Comparison of ENCODE assay signal across 9 cellular contexts in the genomic region with DNA sequence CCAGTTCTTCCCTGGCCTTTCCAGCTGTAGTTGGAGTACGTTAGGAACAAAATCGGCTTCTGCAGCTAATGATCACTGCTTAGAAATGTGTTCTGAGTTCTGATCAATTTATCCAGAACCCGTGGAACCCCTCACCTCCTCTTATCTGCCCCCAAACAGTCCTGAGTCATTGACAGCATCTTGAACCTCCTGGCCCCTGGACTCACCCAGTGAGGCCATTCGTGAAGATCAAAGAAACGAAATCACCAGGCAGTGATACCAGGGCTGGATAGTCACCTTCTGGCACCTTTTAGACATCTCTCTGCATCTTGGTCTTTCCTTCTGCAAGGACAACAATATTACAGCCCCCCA. TPM values are rescaled to one million over a fixed set of nuclear protein-coding genes. Genes with fewer than 3 reads are reported as not detected.
DNase-seq lines count a peak whose midpoint lies in the region; TF ChIP-seq lines count a peak whose summit lies in the region.
"Had no signal": no experiment of that assay in that cellular context is flagged by ENCODE, and none has a peak within 500 bp of the region (broad histone marks: within the 10 kb centered on the region; RNA-seq: fewer than 3 reads in every experiment).

No MANE protein-coding gene starts in this region.

- intact Hi-C loops in activated T-helper 1 cell treated with anti-CD3 and anti-CD28 coated beads, Interleukin-12 subunit alpha, Interleukin-12 subunit beta, Interleukin-2, Interleukin-4 antibody, amounts not matched to agents 30 ng/mL and 10 ng/mL and 1 ng/mL, durations not matched to agents 14 hours and 24 hours and 36 hours (cut with micrococcal nuclease): loop anchor here (1.0 to 2.0 kb wide), 4 partner anchors 18 to 179 kb away; partner anchors contain the start of gene EXOC7

- no peak for TF ChIP-seq CTCF in GM10266 (IDR thresholded peaks at IDR 0.05; ENCODE audit: control insufficient read depth, insufficient read depth, low read depth, missing control alignments)

- no peaks in the 10 kb centered on the region for H3K9me3 Mint-ChIP-seq in activated T-helper 1 cell treated with anti-CD3 and anti-CD28 coated beads, Interleukin-12 subunit alpha, Interleukin-12 subunit beta, Interleukin-2, Interleukin-4 antibody, amounts not matched to agents 30 ng/mL and 10 ng/mL and 1 ng/mL, durations not matched to agents 14 hours and 24 hours and 36 hours
- H3K9me3 Mint-ChIP-seq: CD8-positive, alpha-beta memory T cell; effector memory CD8-positive, alpha-beta T cell; IgD-negative memory B cell had no signal

- peaks cover 5% of the 10 kb centered on the region for H3K27me3 Mint-ChIP-seq in activated T-helper 1 cell treated with anti-CD3 and anti-CD28 coated beads, Interleukin-12 subunit alpha, Interleukin-12 subunit beta, Interleukin-2, Interleukin-4 antibody, amounts not matched to agents 30 ng/mL and 10 ng/mL and 1 ng/mL, durations not matched to agents 14 hours and 24 hours and 36 hours (ENCODE audit: insufficient read depth)
- H3K27me3 Mint-ChIP-seq: CD8-positive, alpha-beta memory T cell; effector memory CD8-positive, alpha-beta T cell; IgD-negative memory B cell had no signal

- peak; percentile 25 for DNase-seq in GM10266 (ENCODE audit: extremely low spot score)
- no peak for DNase-seq in activated T-helper 1 cell treated with anti-CD3 and anti-CD28 coated beads, Interleukin-12 subunit alpha, Interleukin-12 subunit beta, Interleukin-2, Interleukin-4 antibody, amounts not matched to agents 30 ng/mL and 10 ng/mL and 1 ng/mL, durations not matched to agents 14 hours and 24 hours and 36 hours (ENCODE audit: low spot score)
- no peak for DNase-seq in KG1 (lab: John Stamatoyannopoulos, UW)
- no peak for DNase-seq in cortex of kidney (lab: John Stamatoyannopoulos, UW)
- DNase-seq: RPMI8226 had no signal

- H3K36me3 Mint-ChIP-seq in activated T-helper 1 cell treated with anti-CD3 and anti-CD28 coated beads, Interleukin-12 subunit alpha, Interleukin-12 subunit beta, Interleukin-2, Interleukin-4 antibody, amounts not matched to agents 30 ng/mL and 10 ng/mL and 1 ng/mL, durations not matched to agents 14 hours and 24 hours and 36 hours (ENCODE audit: low read depth): no peaks in the 10 kb centered on the region
- H3K36me3 Mint-ChIP-seq: CD8-positive, alpha-beta memory T cell; IgD-negative memory B cell had no signal

- peaks cover 4% of the 10 kb centered on the region for H3K4me1 Mint-ChIP-seq in activated T-helper 1 cell treated with anti-CD3 and anti-CD28 coated beads, Interleukin-12 subunit alpha, Interleukin-12 subunit beta, Interleukin-2, Interleukin-4 antibody, amounts not matched to agents 30 ng/mL and 10 ng/mL and 1 ng/mL, durations not matched to agents 14 hours and 24 hours and 36 hours (ENCODE audit: low read depth)

- peak overlapping the region; percentile 45 for H3K27ac Mint-ChIP-seq in activated T-helper 1 cell treated with anti-CD3 and anti-CD28 coated beads, Interleukin-12 subunit alpha, Interleukin-12 subunit beta, Interleukin-2, Interleukin-4 antibody, amounts not matched to agents 30 ng/mL and 10 ng/mL and 1 ng/mL, durations not matched to agents 14 hours and 24 hours and 36 hours
- H3K27ac Mint-ChIP-seq: effector memory CD8-positive, alpha-beta T cell had no signal

- H3K4me3 Mint-ChIP-seq in activated T-helper 1 cell treated with anti-CD3 and anti-CD28 coated beads, Interleukin-12 subunit alpha, Interleukin-12 subunit beta, Interleukin-2, Interleukin-4 antibody, amounts not matched to agents 30 ng/mL and 10 ng/mL and 1 ng/mL, durations not matched to agents 14 hours and 24 hours and 36 hours: no peak overlapping the region
- H3K4me3 Mint-ChIP-seq: IgD-negative memory B cell had no signal

RNA-seq across cellular contexts. Expression of gene EXOC7, which starts 17.0 kb away (rescaled TPM):
- 108 and 116 TPM in 2 replicates for total RNA-seq in activated T-helper 1 cell treated with anti-CD3 and anti-CD28 coated beads, Interleukin-12 subunit alpha, Interleukin-12 subunit beta, Interleukin-2, Interleukin-4 antibody, amounts not matched to agents 30 ng/mL and 10 ng/mL and 1 ng/mL, durations not matched to agents 14 hours and 24 hours and 36 hours

RNA-seq across cellular contexts. Expression of gene FOXJ1, which starts 20.4 kb away (rescaled TPM):
- 0.10 TPM in 1 of 2 replicates, not detected in the other for total RNA-seq in activated T-helper 1 cell treated with anti-CD3 and anti-CD28 coated beads, Interleukin-12 subunit alpha, Interleukin-12 subunit beta, Interleukin-2, Interleukin-4 antibody, amounts not matched to agents 30 ng/mL and 10 ng/mL and 1 ng/mL, durations not matched to agents 14 hours and 24 hours and 36 hours

RNA-seq across cellular contexts. Expression of gene ZACN, which starts 41.7 kb away (rescaled TPM):
- total RNA-seq in activated T-helper 1 cell treated with anti-CD3 and anti-CD28 coated beads, Interleukin-12 subunit alpha, Interleukin-12 subunit beta, Interleukin-2, Interleukin-4 antibody, amounts not matched to agents 30 ng/mL and 10 ng/mL and 1 ng/mL, durations not matched to agents 14 hours and 24 hours and 36 hours: 2.7 and 2.9 TPM in 2 replicates
- total RNA-seq: kidney epithelial cell had no signal

RNA-seq across cellular contexts. Expression of gene GALR2, which starts 46.1 kb away (rescaled TPM):
- 3.6 and 3.7 TPM in 2 replicates for total RNA-seq in activated T-helper 1 cell treated with anti-CD3 and anti-CD28 coated beads, Interleukin-12 subunit alpha, Interleukin-12 subunit beta, Interleukin-2, Interleukin-4 antibody, amounts not matched to agents 30 ng/mL and 10 ng/mL and 1 ng/mL, durations not matched to agents 14 hours and 24 hours and 36 hours

RNA-seq across cellular contexts. Expression of gene SRP68, which starts 48.3 kb away (rescaled TPM):
- total RNA-seq in activated T-helper 1 cell treated with anti-CD3 and anti-CD28 coated beads, Interleukin-12 subunit alpha, Interleukin-12 subunit beta, Interleukin-2, Interleukin-4 antibody, amounts not matched to agents 30 ng/mL and 10 ng/mL and 1 ng/mL, durations not matched to agents 14 hours and 24 hours and 36 hours: 177 and 184 TPM in 2 replicates
